In genomic region chr3:141904203-141904602, GRCh38 we compare ENCODE assay signal across 21 cellular contexts. TPM values are rescaled to one million over a fixed set of nuclear protein-coding genes. Genes with fewer than 3 reads are reported as not detected.
DNase-seq lines count a peak whose midpoint lies in the region; ATAC-seq lines count a peak whose summit lies in the region.
"Had no signal": no experiment of that assay in that cellular context is flagged by ENCODE, and none has a peak within 500 bp of the region (broad histone marks: within the 10 kb centered on the region; RNA-seq: fewer than 3 reads in every experiment).

No MANE protein-coding gene starts in this region.

- peaks cover 5% of the 10 kb centered on the region for H3K9me3 Mint-ChIP-seq in activated T-cell treated with anti-CD3 and anti-CD28 coated beads, Interleukin-2, amount 50 U/mL, for 24 hours
- H3K9me3 Mint-ChIP-seq in CD4-positive, alpha-beta memory T cell = peaks cover 0 to 18% (median 8%) of the 10 kb centered on the region in 8 donors
- peaks cover 5% of the 10 kb centered on the region for H3K9me3 Mint-ChIP-seq in central memory CD8-positive, alpha-beta T cell

- H3K36me3 Mint-ChIP-seq in activated T-cell treated with anti-CD3 and anti-CD28 coated beads, Interleukin-2, amount 50 U/mL, for 24 hours (ENCODE audit: low read depth) = peaks cover 88% of the 10 kb centered on the region
- H3K36me3 Mint-ChIP-seq in CD4-positive, alpha-beta memory T cell = peaks cover 24 to 46% of the 10 kb centered on the region in 2 donors
- peaks cover 9% of the 10 kb centered on the region for H3K36me3 Mint-ChIP-seq in T-helper 17 cell (ENCODE audit: low read depth)
- peaks cover 22% of the 10 kb centered on the region for H3K36me3 Mint-ChIP-seq in central memory CD8-positive, alpha-beta T cell (ENCODE audit: insufficient read depth)

- H3K27me3 ChIP-seq in CD4-positive, alpha-beta memory T cell (ENCODE audit: insufficient read depth, low read length) = no peaks in the 10 kb centered on the region
- H3K27me3 ChIP-seq: BLaER1 treated with 17β-estradiol and CSF1 and Interleukin-3, amounts not matched to agents 10 nM and 100 nM had no signal

- intact Hi-C loops in CD4-positive, alpha-beta memory T cell (cut with micrococcal nuclease) = no loop called here

- POLR2A ChIA-PET in CD4-positive, alpha-beta memory T cell (lab: Charles Lee; ENCODE audit: partially characterized antibody) = no interaction called here

- H3K4me3 Mint-ChIP-seq in activated T-cell treated with anti-CD3 and anti-CD28 coated beads, Interleukin-2, amount 50 U/mL, for 24 hours = no peak overlapping the region
- H3K4me3 Mint-ChIP-seq in CD4-positive, alpha-beta memory T cell = peak overlapping the region in 2 of 8 donors; percentile 10 to 27
- no peak overlapping the region for H3K4me3 Mint-ChIP-seq in T-helper 17 cell
- H3K4me3 Mint-ChIP-seq in central memory CD8-positive, alpha-beta T cell = no peak overlapping the region

- CTCF ChIA-PET in CD4-positive, alpha-beta memory T cell (lab: Charles Lee; ENCODE audit: partially characterized antibody) = interaction anchor here (0.7 to 2.8 kb wide), 3 partner anchors 9 to 609 kb away, joined by 3 to 14 read pairs (median 3); no protein-coding TSS in a partner anchor

- no peak overlapping the region for H3K4me3 ChIP-seq in CD4-positive, alpha-beta memory T cell (ENCODE audit: low read length in 2 of 2)
- H3K4me3 ChIP-seq: A549; BLaER1 treated with 17β-estradiol and CSF1 and Interleukin-3, amounts not matched to agents 10 nM and 100 nM; PC-9 had no signal

- no peaks in the 10 kb centered on the region for H3K27me3 Mint-ChIP-seq in activated T-cell treated with anti-CD3 and anti-CD28 coated beads, Interleukin-2, amount 50 U/mL, for 24 hours
- no peaks in the 10 kb centered on the region for H3K27me3 Mint-ChIP-seq in CD4-positive, alpha-beta memory T cell
- H3K27me3 Mint-ChIP-seq in T-helper 17 cell = no peaks in the 10 kb centered on the region
- no peaks in the 10 kb centered on the region for H3K27me3 Mint-ChIP-seq in central memory CD8-positive, alpha-beta T cell

- H3K4me1 Mint-ChIP-seq in activated T-cell treated with anti-CD3 and anti-CD28 coated beads, Interleukin-2, amount 50 U/mL, for 24 hours (ENCODE audit: low read depth) = peaks cover 38% of the 10 kb centered on the region
- peaks cover 1 to 8% (median 6%) of the 10 kb centered on the region in 4 donors for H3K4me1 Mint-ChIP-seq in CD4-positive, alpha-beta memory T cell
- H3K4me1 Mint-ChIP-seq in T-helper 17 cell = peaks cover 7% of the 10 kb centered on the region
- H3K4me1 Mint-ChIP-seq in central memory CD8-positive, alpha-beta T cell = peaks cover 12% of the 10 kb centered on the region

- ATAC-seq in T-helper 17 cell = no peak
- ATAC-seq in central memory CD8-positive, alpha-beta T cell (replicated peaks; ENCODE audit: extremely low read depth, poor library complexity, severe bottlenecking) = no peak
- no peak for ATAC-seq in HG02938 (IDR thresholded peaks at IDR 0.05; ENCODE audit: unreplicated experiment)
- no peak for ATAC-seq in HG03280 (IDR thresholded peaks at IDR 0.05; ENCODE audit: unreplicated experiment)
- ATAC-seq: A549 had no signal

- H3K36me3 ChIP-seq in CD4-positive, alpha-beta memory T cell (ENCODE audit: insufficient read depth, low read length) = peaks cover 12% of the 10 kb centered on the region

- H3K27ac Mint-ChIP-seq in activated T-cell treated with anti-CD3 and anti-CD28 coated beads, Interleukin-2, amount 50 U/mL, for 24 hours = peak overlapping the region; percentile 61
- H3K27ac Mint-ChIP-seq in CD4-positive, alpha-beta memory T cell = peak overlapping the region in 4 of 7 donors; percentile 6 to 24 (median 12)
- H3K27ac Mint-ChIP-seq in T-helper 17 cell = peak overlapping the region; percentile 72
- H3K27ac Mint-ChIP-seq in central memory CD8-positive, alpha-beta T cell (ENCODE audit: low read depth) = peak overlapping the region; percentile 59

- no peak overlapping the region for H3K27ac ChIP-seq in CD4-positive, alpha-beta memory T cell (ENCODE audit: low read depth, low read length)
- H3K27ac ChIP-seq: A549; BLaER1 treated with 17β-estradiol and CSF1 and Interleukin-3, amounts not matched to agents 10 nM and 100 nM; PC-9 had no signal

- H3K4me1 ChIP-seq in CD4-positive, alpha-beta memory T cell (ENCODE audit: insufficient read depth, low read length) = no peaks in the 10 kb centered on the region
- H3K4me1 ChIP-seq: A549 had no signal

- peaks cover 0 to 10% of the 10 kb centered on the region in 2 donors for H3K9me3 ChIP-seq in CD4-positive, alpha-beta memory T cell (ENCODE audit: control insufficient read depth in 1 of 2, low read length in 2 of 2)
- H3K9me3 ChIP-seq in T-helper 17 cell (ENCODE audit: control insufficient read depth, low read length, poor library complexity, severe bottlenecking) = no peaks in the 10 kb centered on the region

- DNase-seq in activated T-cell treated with anti-CD3 and anti-CD28 coated beads, Interleukin-2, amount 50 U/mL, for 24 hours = no peak
- no peak for DNase-seq in activated T-cell treated with anti-CD3 and anti-CD28 coated beads, Interleukin-2, amount 50 U/mL, for 48 hours
- no peak for DNase-seq in CD4-positive, alpha-beta memory T cell
- DNase-seq in T-helper 17 cell (no peak), GM19240 (ENCODE audit: insufficient read length, low spot score) (no peak)
- no peak for DNase-seq in central memory CD8-positive, alpha-beta T cell (ENCODE audit: low spot score in 2 of 2)
- DNase-seq: AML-193, DMS153, Karpas-422, NCI-H1092, NCI-H1417 treated with DMSO at 0.1 percent for 48 hours, NCI-H1694 treated with DMSO at 0.1 percent for 48 hours, NCI-H2081, NCI-H2227 treated with DMSO at 0.1 percent for 48 hours, NCI-H526 treated with DMSO at 0.1 percent for 48 hours, PC-9, SHP77 had no signal

RNA-seq across cellular contexts. Expression of gene ATP1B3, which starts 27.8 kb away (rescaled TPM):
- 10 to 100 TPM; 28.3 to 31.3 TPM for total RNA-seq in CD4-positive, alpha-beta memory T cell
- polyA plus RNA-seq in CD4-positive, alpha-beta memory T cell = 100 to 1,000 TPM; 114 to 132 TPM
- 10 to 100 TPM; 37.3 to 70.4 TPM for total RNA-seq in T-helper 17 cell

Comparison
In these comparisons a context has a peak if more than half of its experiments do, and no peak if none do; other contexts are left out.
1. H3K27ac Mint-ChIP-seq: peak in every context shown above with its lines; median percentile 72 in T-helper 17 cell; 61 in activated T-cell treated with anti-CD3 and anti-CD28 coated beads, Interleukin-2, amount 50 U/mL, for 24 hours; 59 in central memory CD8-positive, alpha-beta T cell; 12 in CD4-positive, alpha-beta memory T cell.